ENCODE assay signal across 8 cellular contexts in genomic region chr1:23559985-23560755, GRCh38. TPM values are rescaled to one million over a fixed set of nuclear protein-coding genes. Genes with fewer than 3 reads are reported as not detected.
DNase-seq lines count a peak whose midpoint lies in the region; ATAC-seq and TF ChIP-seq lines count a peak whose summit lies in the region.

No MANE protein-coding gene starts in this region.

- TF ChIP-seq CTCF in activated CD8-positive, alpha-beta T cell treated with anti-CD3 and anti-CD28 coated beads for 36 hours (IDR thresholded peaks at IDR 0.05): no peak

- H3K36me3 Mint-ChIP-seq in activated T-cell treated with anti-CD3 and anti-CD28 coated beads, Interleukin-2, amount 50 U/mL, for 24 hours (ENCODE audit: low read depth): peaks cover 18% of the 10 kb centered on the region
- peaks cover 28% of the 10 kb centered on the region for H3K36me3 Mint-ChIP-seq in activated CD8-positive, alpha-beta T cell treated with anti-CD3 and anti-CD28 coated beads for 36 hours (ENCODE audit: low read depth)

- H3K9me3 Mint-ChIP-seq in activated T-cell treated with anti-CD3 and anti-CD28 coated beads, Interleukin-2, amount 50 U/mL, for 24 hours: no peaks in the 10 kb centered on the region
- no peaks in the 10 kb centered on the region for H3K9me3 Mint-ChIP-seq in activated CD8-positive, alpha-beta T cell treated with anti-CD3 and anti-CD28 coated beads for 36 hours

- H3K9ac ChIP-seq in iPS-18a (ENCODE audit: low read length): peak overlapping the region; percentile 78
- peak overlapping the region; percentile 85 to 86 for H3K9ac ChIP-seq in stomach smooth muscle (ENCODE audit: low read length in 2 of 2)

- peaks cover 58% of the 10 kb centered on the region for H3K4me1 ChIP-seq in iPS-18a (ENCODE audit: control insufficient read depth, low read depth, low read length)
- H3K4me1 ChIP-seq in stomach smooth muscle (ENCODE audit: control insufficient read depth, insufficient read depth, low read length): peaks cover 84% of the 10 kb centered on the region

- intact Hi-C loops in activated CD8-positive, alpha-beta T cell treated with anti-CD3 and anti-CD28 coated beads for 36 hours (cut with micrococcal nuclease): loop anchor here (5.0 kb wide), 1 partner anchor 32 kb away; no protein-coding TSS in a partner anchor

- no peak for DNase-seq in activated T-cell treated with anti-CD3 and anti-CD28 coated beads, Interleukin-2, amount 50 U/mL, for 24 hours
- no peak for DNase-seq in activated T-cell treated with anti-CD3 and anti-CD28 coated beads, Interleukin-2, amount 50 U/mL, for 1 hour
- no peak for DNase-seq in activated CD8-positive, alpha-beta T cell treated with anti-CD3 and anti-CD28 coated beads for 36 hours
- DNase-seq in NCI-H446 (lab: John Stamatoyannopoulos, UW): no peak

- CTCF ChIA-PET in activated CD8-positive, alpha-beta T cell treated with anti-CD3 and anti-CD28 coated beads for 36 hours (lab: Charles Lee): interaction anchor here (0.7 to 7.1 kb wide), 13 partner anchors 10 to 98 kb away, joined by 3 to 82 read pairs (median 6); no protein-coding TSS in a partner anchor

- H3K4me1 Mint-ChIP-seq in activated T-cell treated with anti-CD3 and anti-CD28 coated beads, Interleukin-2, amount 50 U/mL, for 24 hours (ENCODE audit: low read depth): peaks cover 65% of the 10 kb centered on the region
- peaks cover 51% of the 10 kb centered on the region for H3K4me1 Mint-ChIP-seq in activated CD8-positive, alpha-beta T cell treated with anti-CD3 and anti-CD28 coated beads for 36 hours (ENCODE audit: low read depth)

- H3K27ac Mint-ChIP-seq in activated T-cell treated with anti-CD3 and anti-CD28 coated beads, Interleukin-2, amount 50 U/mL, for 24 hours: peak overlapping the region; percentile 79
- H3K27ac Mint-ChIP-seq in activated CD8-positive, alpha-beta T cell treated with anti-CD3 and anti-CD28 coated beads for 36 hours: peak overlapping the region; percentile 80

- H3K27ac ChIP-seq in iPS-18a (ENCODE audit: low read length) (peak overlapping the region; percentile 79), stomach smooth muscle (ENCODE audit: low read length) (peak overlapping the region; percentile 99)

- H3K4me3 Mint-ChIP-seq in activated T-cell treated with anti-CD3 and anti-CD28 coated beads, Interleukin-2, amount 50 U/mL, for 24 hours: peak overlapping the region; percentile 90
- H3K4me3 Mint-ChIP-seq in activated CD8-positive, alpha-beta T cell treated with anti-CD3 and anti-CD28 coated beads for 36 hours: peak overlapping the region; percentile 89

- H3K27me3 ChIP-seq in iPS-18a (ENCODE audit: control insufficient read depth, insufficient read depth, low read length): peaks cover 3% of the 10 kb centered on the region
- H3K27me3 ChIP-seq in stomach smooth muscle (ENCODE audit: control insufficient read depth in 1 of 2, insufficient read depth in 2 of 2, low read length in 2 of 2): no peaks in the 10 kb centered on the region

- H3K36me3 ChIP-seq in iPS-18a (ENCODE audit: control insufficient read depth, low read depth, low read length) (peaks cover 7% of the 10 kb centered on the region), stomach smooth muscle (ENCODE audit: control insufficient read depth in 2 of 2, insufficient read depth in 2 of 2, low read length in 2 of 2) (no peaks in the 10 kb centered on the region)

- POLR2A ChIA-PET in activated CD8-positive, alpha-beta T cell treated with anti-CD3 and anti-CD28 coated beads for 36 hours (lab: Charles Lee): interaction anchor here (0.9 to 5.2 kb wide), 18 partner anchors 10 to 139 kb away, joined by 3 to 40 read pairs (median 5); partner anchors contain the start of gene E2F2

- H3K9me3 ChIP-seq in iPS-18a (ENCODE audit: control insufficient read depth, low read depth, low read length) (no peaks in the 10 kb centered on the region), stomach smooth muscle (ENCODE audit: control insufficient read depth in 2 of 2, low read length in 2 of 2) (no peaks in the 10 kb centered on the region)

- H3K4me3 ChIP-seq in iPS-18a (ENCODE audit: low read length): peak overlapping the region; percentile 95
- peak overlapping the region; percentile 84 to 95 for H3K4me3 ChIP-seq in stomach smooth muscle (ENCODE audit: low read length in 2 of 2)

- peaks cover 2% of the 10 kb centered on the region for H3K27me3 Mint-ChIP-seq in activated T-cell treated with anti-CD3 and anti-CD28 coated beads, Interleukin-2, amount 50 U/mL, for 24 hours
- H3K27me3 Mint-ChIP-seq in activated CD8-positive, alpha-beta T cell treated with anti-CD3 and anti-CD28 coated beads for 36 hours: peaks cover 3% of the 10 kb centered on the region

- no peak for ATAC-seq in activated CD8-positive, alpha-beta T cell treated with anti-CD3 and anti-CD28 coated beads for 36 hours
- ATAC-seq in HG02610 (IDR thresholded peaks at IDR 0.05; ENCODE audit: unreplicated experiment) (no peak), HG02938 (IDR thresholded peaks at IDR 0.05; ENCODE audit: unreplicated experiment) (no peak)

RNA-seq across cellular contexts. Expression of gene ID3, which starts 0.9 kb away (rescaled TPM):
- 10 to 100 TPM; 70.4 to 74.3 TPM for total RNA-seq in activated CD8-positive, alpha-beta T cell treated with anti-CD3 and anti-CD28 coated beads for 36 hours

RNA-seq across cellular contexts. Expression of gene E2F2, which starts 29.1 kb away (rescaled TPM):
- total RNA-seq in activated CD8-positive, alpha-beta T cell treated with anti-CD3 and anti-CD28 coated beads for 36 hours: 10 to 100 TPM; 23.7 to 25.3 TPM
